ENCODE assay signal across 1 cellular context in genomic region chrX:97109730-97110129, GRCh38.
TF ChIP-seq lines count a peak whose summit lies in the region.

No MANE protein-coding gene starts in this region.

TF ChIP-seq in HCT116, 20 proteins besides CTCF, POLR2A, EP300 and RAD21 (continued from another document):
- TF ChIP-seq FOSL1 (IDR thresholded peaks at IDR 0.05; ENCODE audit: low read depth) (peak; percentile 27; the same call in 1 of the 2 replicates), SP1 (IDR thresholded peaks at IDR 0.05; ENCODE audit: low read depth) (peak; percentile 62; the same call in 1 of the 2 replicates), POLR2AphosphoS5 (IDR thresholded peaks at IDR 0.05; ENCODE audit: low read depth, low read length) (no peak)
